11 cellular contexts compared by ENCODE assay signal in the genomic region with DNA sequence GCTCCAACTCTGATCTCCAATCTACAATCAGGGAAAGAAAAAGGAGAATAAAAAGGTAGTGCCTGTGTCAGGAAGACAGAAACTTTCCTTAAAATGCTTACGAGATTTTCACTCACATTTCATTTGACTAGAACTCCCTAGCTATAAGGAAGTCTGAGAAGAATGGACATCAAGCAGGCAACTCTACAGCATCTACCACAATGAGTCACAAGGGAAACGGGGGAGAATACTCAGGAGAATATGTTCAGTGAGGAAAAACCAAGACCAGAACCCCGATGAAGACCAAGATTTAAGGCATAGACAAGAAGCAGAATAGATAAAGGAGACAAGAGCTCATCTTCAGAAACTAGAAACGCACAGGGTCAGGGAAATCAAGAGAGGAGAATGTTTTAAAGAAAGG. TPM values are rescaled to one million over a fixed set of nuclear protein-coding genes. Genes with fewer than 3 reads are reported as not detected.
DNase-seq lines count a peak whose midpoint lies in the region; ATAC-seq, FAIRE-seq and TF ChIP-seq lines count a peak whose summit lies in the region.
"Had no signal": no experiment of that assay in that cellular context is flagged by ENCODE, and none has a peak within 500 bp of the region (broad histone marks: within the 10 kb centered on the region; RNA-seq: fewer than 3 reads in every experiment).

No MANE protein-coding gene starts in this region.

- no peak for FAIRE-seq in keratinocyte (lab: Jason Lieb, UNC)
- FAIRE-seq: pancreas had no signal

- H3K9me1 ChIP-seq in keratinocyte (ENCODE audit: control insufficient read depth, extremely low read depth, insufficient read depth, low read length): no peaks in the 10 kb centered on the region

- dilution Hi-C loops in keratinocyte (cut with MboI; ENCODE audit: extremely low pct_ligation_motif_present, low sequenced_read_pairs): no loop called here

- H3K9me2 ChIP-seq in Karpas-422 (replicated peaks; ENCODE audit: insufficient read depth, low read length): no peaks in the 10 kb centered on the region

- H3K79me2 ChIP-seq in Karpas-422 (ENCODE audit: low read length) (no peaks in the 10 kb centered on the region), keratinocyte (ENCODE audit: control insufficient read depth, insufficient read depth, low read length) (no peaks in the 10 kb centered on the region)

- H4K20me1 ChIP-seq in Karpas-422 (ENCODE audit: insufficient read depth, low read depth, low read length) (no peaks in the 10 kb centered on the region), keratinocyte (ENCODE audit: control insufficient read depth, extremely low read depth, insufficient read depth, low read length) (no peaks in the 10 kb centered on the region)

- peak overlapping the region; percentile 20 for H3K4me2 ChIP-seq in Karpas-422 (ENCODE audit: low read depth, low read length, poor library complexity, severe bottlenecking)
- peak overlapping the region; percentile 13 for H3K4me2 ChIP-seq in keratinocyte (ENCODE audit: control insufficient read depth, extremely low read depth, insufficient read depth, low read depth, low read length)

- no peaks in the 10 kb centered on the region for H3K9me3 ChIP-seq in Karpas-422 (ENCODE audit: low read length)
- no peaks in the 10 kb centered on the region for H3K9me3 ChIP-seq in keratinocyte (ENCODE audit: control insufficient read depth, low read depth, low read length)
- H3K9me3 ChIP-seq: pancreas, SJSA1 had no signal

- H3K4me1 ChIP-seq in Karpas-422 (ENCODE audit: low read length) (peaks cover 7% of the 10 kb centered on the region), keratinocyte (ENCODE audit: control insufficient read depth, extremely low read depth, insufficient read depth, low read length) (peaks cover 3% of the 10 kb centered on the region)
- H3K4me1 ChIP-seq: pancreas had no signal

- TF ChIP-seq CTCF in keratinocyte (optimal IDR thresholded peaks at IDR 0.05 in 1 of 3, IDR thresholded peaks at IDR 0.05 in 1 of 3, conservative IDR thresholded peaks at IDR 0.05 in 1 of 3; ENCODE audit: extremely low read depth in 1 of 3, insufficient read depth in 2 of 3, low read length in 3 of 3): no peak

- H3K36me3 ChIP-seq in Karpas-422 (ENCODE audit: insufficient read depth, low read length) (no peaks in the 10 kb centered on the region; the same call in 1 of the 2 replicates), keratinocyte (ENCODE audit: control insufficient read depth in 2 of 2, extremely low read depth in 1 of 2, insufficient read depth in 2 of 2, low read length in 2 of 2) (no peaks in the 10 kb centered on the region)
- H3K36me3 ChIP-seq: SJSA1 had no signal

- H3K27ac ChIP-seq in Karpas-422 (ENCODE audit: low read length) (no peak overlapping the region), keratinocyte (ENCODE audit: control insufficient read depth, insufficient read depth, low read length) (no peak overlapping the region)
- H3K27ac ChIP-seq: pancreas, SJSA1 had no signal

- H2AFZ ChIP-seq in Karpas-422 (ENCODE audit: low read length): no peak overlapping the region
- H2AFZ ChIP-seq in keratinocyte (ENCODE audit: control insufficient read depth, low read length): no peak overlapping the region

- peak; percentile 59 for DNase-seq in EH (ENCODE audit: low read depth)
- DNase-seq in Karpas-422: no peak
- DNase-seq in amniotic epithelial cell (ENCODE audit: low read depth): peak; percentile 66
- DNase-seq in keratinocyte (ENCODE audit: low read depth, low spot score): no peak
- no peak for DNase-seq in stimulated activated naive CD4-positive, alpha-beta T cell (lab: John Stamatoyannopoulos, UW)
- no peak for DNase-seq in COLO668 (lab: John Stamatoyannopoulos, UW; ENCODE audit: unreplicated experiment)
- DNase-seq in iPS-NIHi11 (ENCODE audit: low spot score): no peak
- DNase-seq: activated CD4-positive, alpha-beta T cell treated with anti-CD3 and anti-CD28 coated beads for 1 hour had no signal

- no peaks in the 10 kb centered on the region for H3K27me3 ChIP-seq in Karpas-422 (ENCODE audit: low read length)
- H3K27me3 ChIP-seq in keratinocyte (ENCODE audit: control insufficient read depth, extremely low read depth, insufficient read depth, low read length): no peaks in the 10 kb centered on the region
- H3K27me3 ChIP-seq: pancreas, SJSA1 had no signal

- H3K9ac ChIP-seq in Karpas-422 (ENCODE audit: low read length) (no peak overlapping the region; the same call in 1 of the 2 replicates), keratinocyte (ENCODE audit: control insufficient read depth, extremely low read depth, insufficient read depth, low read length) (no peak overlapping the region)

- no peak overlapping the region for H3K4me3 ChIP-seq in Karpas-422 (ENCODE audit: low read length)
- H3K4me3 ChIP-seq in keratinocyte (ENCODE audit: control insufficient read depth in 2 of 3, extremely low read depth in 1 of 3, insufficient read depth in 2 of 3, low read depth in 1 of 3, low read length in 3 of 3): no peak overlapping the region
- H3K4me3 ChIP-seq: pancreas, SJSA1 had no signal

- ATAC-seq in GM18517 (IDR thresholded peaks at IDR 0.05; ENCODE audit: unreplicated experiment): no peak

RNA-seq across cellular contexts. Expression of a gene that starts 9.0 kb away (rescaled TPM):
- total RNA-seq in Karpas-422 (2014; rRNA removed; shearing (Covaris generic); ENCODE audit: low replicate concordance): 19.2 and 28.4 TPM in 2 replicates
- polyA plus RNA-seq in keratinocyte: 3.4 to 4.7 TPM (median 3.6 TPM) in 3 replicates
- polyA plus RNA-seq in keratinocyte (2011; ENCODE audit: low read depth): 0.67 TPM
- 2.5 and 5.4 TPM in 2 replicates for polyA plus RNA-seq in keratinocyte (2011; cell fraction: cytosol; rRNA removed)
- polyA plus RNA-seq in keratinocyte (2011; cell fraction: nucleus; rRNA removed): 1.3 and 1.9 TPM in 2 replicates
- 3.1 and 4.1 TPM in 2 replicates for polyA plus RNA-seq in keratinocyte (2012; ENCODE audit: low replicate concordance)
- polyA minus RNA-seq in keratinocyte: 0.96 to 2.7 TPM in 2 of 3 replicates, not detected in the other
- polyA minus RNA-seq in keratinocyte (2011; cell fraction: cytosol; rRNA and poly(A)+ RNA removed): 5.4 TPM
- not detected in 2 replicates for polyA minus RNA-seq in keratinocyte (2011; cell fraction: nucleus; rRNA and poly(A)+ RNA removed)

RNA-seq across cellular contexts. Expression of a gene that starts 51.5 kb away (rescaled TPM):
- 21.3 and 41.4 TPM in 2 replicates for total RNA-seq in Karpas-422 (2014; rRNA removed; shearing (Covaris generic); ENCODE audit: low replicate concordance)
- polyA plus RNA-seq in keratinocyte: 10.2 to 13.3 TPM (median 11.1 TPM) in 3 replicates
- 20.6 TPM for polyA plus RNA-seq in keratinocyte (2011; ENCODE audit: low read depth)
- polyA plus RNA-seq in keratinocyte (2011; cell fraction: cytosol; rRNA removed): 3.3 and 8.8 TPM in 2 replicates
- polyA plus RNA-seq in keratinocyte (2011; cell fraction: nucleus; rRNA removed): 14.7 and 26.8 TPM in 2 replicates
- 6.3 and 7.6 TPM in 2 replicates for polyA plus RNA-seq in keratinocyte (2012; ENCODE audit: low replicate concordance)
- 5.2 to 22.6 TPM (median 17.2 TPM) in 3 replicates for polyA minus RNA-seq in keratinocyte
- polyA minus RNA-seq in keratinocyte (2011; cell fraction: cytosol; rRNA and poly(A)+ RNA removed): 10.0 TPM
- 12.7 and 22.7 TPM in 2 replicates for polyA minus RNA-seq in keratinocyte (2011; cell fraction: nucleus; rRNA and poly(A)+ RNA removed)

Comparison
In these comparisons a context has a peak if more than half of its experiments do, and no peak if none do; other contexts are left out.
1. DNase-seq: peak in EH (single experiment) and amniotic epithelial cell (single experiment); none in Karpas-422 (single experiment), keratinocyte (single experiment), stimulated activated naive CD4-positive, alpha-beta T cell (0 of 6), COLO668 (single experiment) and iPS-NIHi11 (single experiment).